Comparison of ENCODE assay signal across 1 cellular context in genomic region chr11:65381721-65382035, GRCh38.
TF ChIP-seq lines count a peak whose summit lies in the region.

No MANE protein-coding gene starts in this region.

TF ChIP-seq in HepG2, 621 proteins besides CTCF, POLR2A, EP300 and RAD21 (continued from another document):
- no peak for TF ChIP-seq KDM2A (CRISPR knock-in tag; IDR thresholded peaks at IDR 0.05; ENCODE audit: borderline replicate concordance, low read depth)
- TF ChIP-seq MLX (CRISPR knock-in tag; IDR thresholded peaks at IDR 0.05): no peak
- no peak for TF ChIP-seq NR3C1 (CRISPR knock-in tag; IDR thresholded peaks at IDR 0.05)
- no peak for TF ChIP-seq KLF12 (CRISPR knock-in tag; IDR thresholded peaks at IDR 0.05; ENCODE audit: borderline replicate concordance)
- no peak for TF ChIP-seq ELK4 (CRISPR knock-in tag; IDR thresholded peaks at IDR 0.05; ENCODE audit: borderline replicate concordance)
- no peak for TF ChIP-seq KLF13 (CRISPR knock-in tag; IDR thresholded peaks at IDR 0.05)
- TF ChIP-seq BRD4 (CRISPR knock-in tag; IDR thresholded peaks at IDR 0.05): no peak
- no peak for TF ChIP-seq HINFP (CRISPR knock-in tag; IDR thresholded peaks at IDR 0.05; ENCODE audit: low read depth)
- TF ChIP-seq MED1 (CRISPR knock-in tag; IDR thresholded peaks at IDR 0.05): no peak
- no peak for TF ChIP-seq ZNF557 (CRISPR knock-in tag; IDR thresholded peaks at IDR 0.05)
- no peak for TF ChIP-seq ZNF770 (CRISPR knock-in tag; IDR thresholded peaks at IDR 0.05)
- TF ChIP-seq TBX2 (CRISPR knock-in tag; IDR thresholded peaks at IDR 0.05; ENCODE audit: borderline replicate concordance): no peak
- TF ChIP-seq ZNF629 (CRISPR knock-in tag; conservative IDR thresholded peaks at IDR 0.05): no peak
- no peak; the same call in 1 of the 2 replicates for TF ChIP-seq ZBTB7B (CRISPR knock-in tag; IDR thresholded peaks at IDR 0.05)
- no peak for TF ChIP-seq CBX1 (IDR thresholded peaks at IDR 0.05; ENCODE audit: low read depth)
- no peak for TF ChIP-seq SETDB1 (CRISPR knock-in tag; IDR thresholded peaks at IDR 0.05; ENCODE audit: borderline replicate concordance)
- no peak for TF ChIP-seq ZBTB33 (CRISPR knock-in tag; IDR thresholded peaks at IDR 0.05)
- TF ChIP-seq ZNF275 (CRISPR knock-in tag; IDR thresholded peaks at IDR 0.05; ENCODE audit: borderline replicate concordance): no peak
- TF ChIP-seq ZNF549 (CRISPR knock-in tag; IDR thresholded peaks at IDR 0.05): no peak
- TF ChIP-seq FOXK2 (IDR thresholded peaks at IDR 0.05): no peak
- TF ChIP-seq HNRNPLL (IDR thresholded peaks at IDR 0.05; ENCODE audit: low read depth, low read length, poor library complexity, severe bottlenecking): no peak
- no peak for TF ChIP-seq ZNF670 (CRISPR knock-in tag; IDR thresholded peaks at IDR 0.05; ENCODE audit: borderline replicate concordance)
- no peak for TF ChIP-seq SIX4 (CRISPR knock-in tag; IDR thresholded peaks at IDR 0.05)
- TF ChIP-seq SRSF1 (optimal IDR thresholded peaks at IDR 0.05; ENCODE audit: low read depth, low read length): no peak
- no peak for TF ChIP-seq ZNF337 (CRISPR knock-in tag; IDR thresholded peaks at IDR 0.05; ENCODE audit: borderline replicate concordance, low read depth)
- no peak for TF ChIP-seq MIER2 (CRISPR knock-in tag; IDR thresholded peaks at IDR 0.05)
- TF ChIP-seq CREBL2 (CRISPR knock-in tag; IDR thresholded peaks at IDR 0.05; ENCODE audit: borderline replicate concordance): no peak
- no peak for TF ChIP-seq ZNF253 (CRISPR knock-in tag; IDR thresholded peaks at IDR 0.05; ENCODE audit: borderline replicate concordance)
- TF ChIP-seq ZNF772 (CRISPR knock-in tag; IDR thresholded peaks at IDR 0.05): no peak; the same call in 1 of the 2 replicates
- TF ChIP-seq ZNF446 (CRISPR knock-in tag; IDR thresholded peaks at IDR 0.05): peak; percentile 6; the same call in 1 of the 2 replicates
